In genomic region chr15:62163847-62164499, GRCh38 we compare ENCODE assay signal across 8 cellular contexts. TPM values are rescaled to one million over a fixed set of nuclear protein-coding genes. Genes with fewer than 3 reads are reported as not detected.
A peak's percentile ranks its signal among the peaks of the same experiment; 100 is the strongest.
DNase-seq lines count a peak whose midpoint lies in the region; ATAC-seq and TF ChIP-seq lines count a peak whose summit lies in the region.

No MANE protein-coding gene starts in this region.

- TF ChIP-seq POLR2A in upper lobe of left lung (IDR thresholded peaks at IDR 0.05) = no peak

- peak overlapping the region; percentile 15 for H3K4me3 ChIP-seq in effector memory CD4-positive, alpha-beta T cell (ENCODE audit: insufficient read depth, low read depth, low read length, poor library complexity, severe bottlenecking)
- H3K4me3 ChIP-seq in mucosa of descending colon = no peak overlapping the region
- peak overlapping the region; percentile 11 to 60 (median 56) for H3K4me3 ChIP-seq in upper lobe of left lung

- ATAC-seq in activated naive CD4-positive, alpha-beta T cell treated with anti-CD3 and anti-CD28 coated beads, Interleukin-2, amount 50 U/mL, for 72 hours = peak; percentile 14 to 55
- ATAC-seq in mucosa of descending colon (peak; percentile 60), upper lobe of left lung (ENCODE audit: low FRiP score in 2 of 2) (peak in 1 of 2 donors; percentile 58), GM18502 (IDR thresholded peaks at IDR 0.05; ENCODE audit: poor library complexity, unreplicated experiment) (no peak)

- no peaks in the 10 kb centered on the region for H3K9me3 ChIP-seq in effector memory CD4-positive, alpha-beta T cell (ENCODE audit: control insufficient read depth, low read length)
- H3K9me3 ChIP-seq in mucosa of descending colon = no peaks in the 10 kb centered on the region
- no peaks in the 10 kb centered on the region for H3K9me3 ChIP-seq in upper lobe of left lung

- H3K36me3 ChIP-seq in effector memory CD4-positive, alpha-beta T cell (ENCODE audit: control insufficient read depth, insufficient read depth, low read length) = no peaks in the 10 kb centered on the region
- H3K36me3 ChIP-seq in mucosa of descending colon (ENCODE audit: low read depth) (no peaks in the 10 kb centered on the region), upper lobe of left lung (no peaks in the 10 kb centered on the region)

- H3K27ac Mint-ChIP-seq in activated naive CD4-positive, alpha-beta T cell treated with anti-CD3 and anti-CD28 coated beads, Interleukin-2, amount 50 U/mL, for 72 hours = no peak overlapping the region

- TF ChIP-seq CTCF in mucosa of descending colon (IDR thresholded peaks at IDR 0.05) (no peak), upper lobe of left lung (IDR thresholded peaks at IDR 0.05) (no peak)

- peaks cover 22% of the 10 kb centered on the region for H3K27me3 ChIP-seq in effector memory CD4-positive, alpha-beta T cell (replicated peaks; ENCODE audit: control insufficient read depth, insufficient read depth, low read length, poor library complexity, severe bottlenecking)
- peaks cover 0 to 17% (median 2%) of the 10 kb centered on the region in 4 donors for H3K27me3 ChIP-seq in upper lobe of left lung

- no peaks in the 10 kb centered on the region for H3K9me3 Mint-ChIP-seq in activated naive CD4-positive, alpha-beta T cell treated with anti-CD3 and anti-CD28 coated beads, Interleukin-2, amount 50 U/mL, for 72 hours

- peaks cover 3% of the 10 kb centered on the region for H3K4me1 ChIP-seq in effector memory CD4-positive, alpha-beta T cell (ENCODE audit: control insufficient read depth, insufficient read depth, low read length, poor library complexity, severe bottlenecking)
- H3K4me1 ChIP-seq in mucosa of descending colon (ENCODE audit: low read depth) (peaks cover 10% of the 10 kb centered on the region), upper lobe of left lung (peaks cover 14 to 35% (median 17%) of the 10 kb centered on the region in 4 donors)

- no peak for DNase-seq in activated naive CD4-positive, alpha-beta T cell treated with anti-CD3 and anti-CD28 coated beads, Interleukin-2, amount 50 U/mL, for 72 hours (ENCODE audit: low spot score in 2 of 2)
- no peak for DNase-seq in activated naive CD4-positive, alpha-beta T cell (lab: John Stamatoyannopoulos, UW)
- no peak for DNase-seq in effector memory CD4-positive, alpha-beta T cell
- DNase-seq in mucosa of descending colon (peak in 1 of 3 donors; percentile 56), upper lobe of left lung (peak in 1 of 2 donors; percentile 87), OCI-M2 (lab: John Stamatoyannopoulos, UW; ENCODE audit: unreplicated experiment) (no peak), hepatic stellate cell (ENCODE audit: low spot score) (no peak)

- 13 to 38% methylated on average over 3 to 25 of the region's 86 CpGs for WGBS in upper lobe of left lung, 2 donors

- no peak for TF ChIP-seq EP300 in upper lobe of left lung (IDR thresholded peaks at IDR 0.05)

- no peak overlapping the region for H3K27ac ChIP-seq in effector memory CD4-positive, alpha-beta T cell (ENCODE audit: insufficient read depth, low read length, poor library complexity, severe bottlenecking)
- H3K27ac ChIP-seq in upper lobe of left lung = peak overlapping the region; percentile 63 to 85 (median 79)

- peaks cover 0 to 16% of the 10 kb centered on the region in 2 donors for H3K36me3 Mint-ChIP-seq in activated naive CD4-positive, alpha-beta T cell treated with anti-CD3 and anti-CD28 coated beads, Interleukin-2, amount 50 U/mL, for 72 hours

- intact Hi-C loops in mucosa of descending colon (cut with DNase I, micrococcal nuclease) = no loop called here

RNA-seq across cellular contexts. Expression of gene C2CD4B, which starts 1.1 kb away (rescaled TPM):
- under 1 TPM in 1 of 2 donors, not detected in 1; 0.16 TPM for total RNA-seq in activated naive CD4-positive, alpha-beta T cell treated with anti-CD3 and anti-CD28 coated beads, Interleukin-2, amount 50 U/mL, for 72 hours
- total RNA-seq in mucosa of descending colon = 1 to 10 TPM; 1.5 to 3.7 (median 3.2) TPM
- total RNA-seq in upper lobe of left lung = 10 to 100 TPM in 1 of 6 donors, 1 to 10 TPM in 4, under 1 TPM in 1; 0.67 to 16.8 (median 3.1) TPM
